In the genomic region with DNA sequence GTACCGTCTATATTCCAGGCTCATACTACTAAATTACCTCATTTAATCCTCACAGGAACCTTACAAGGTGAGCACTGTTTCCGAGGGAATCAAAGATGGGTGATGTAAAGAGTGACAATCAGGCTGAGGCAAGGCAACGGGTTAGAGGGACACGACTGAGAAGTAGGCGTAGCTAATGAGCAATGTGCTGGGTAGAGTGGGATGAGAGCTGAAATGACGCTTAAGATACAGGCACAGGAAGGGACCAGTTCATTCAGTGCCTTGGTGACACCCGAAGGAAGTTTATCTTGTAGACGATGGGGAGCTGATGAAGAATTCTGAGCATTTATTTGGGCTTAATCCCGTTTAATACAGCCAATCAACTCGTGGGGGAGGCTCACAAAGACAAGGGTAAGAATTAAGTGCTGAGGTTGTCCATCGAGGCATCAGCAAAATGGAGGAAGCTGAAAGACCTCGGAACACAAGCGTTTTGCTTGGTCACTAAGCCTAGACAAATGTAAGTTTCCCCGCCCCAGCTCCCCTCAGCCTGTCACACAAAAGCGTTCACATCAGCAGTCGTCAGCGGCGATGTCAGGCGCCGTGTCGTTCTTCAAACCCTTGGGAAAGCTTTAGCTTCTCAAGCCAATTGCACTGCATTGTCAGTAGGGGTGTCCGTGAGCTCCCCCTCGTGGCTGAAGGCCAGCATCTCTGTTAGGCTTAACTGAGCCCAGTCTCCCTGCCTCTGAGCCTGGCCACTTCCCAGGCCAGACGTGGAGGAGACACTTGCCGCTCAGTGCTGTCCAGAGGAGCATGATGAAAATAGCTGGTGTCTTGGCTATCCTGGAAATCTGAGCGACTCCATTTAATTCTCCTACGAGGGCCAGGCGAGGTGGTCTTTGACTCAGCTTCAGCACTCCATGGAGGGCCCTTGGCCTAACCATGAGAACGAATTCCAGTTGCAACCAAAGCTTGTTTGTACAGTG, we compare ENCODE assay signal across 8 cellular contexts.
DNase-seq lines count a peak whose midpoint lies in the region; ATAC-seq and TF ChIP-seq lines count a peak whose summit lies in the region.

No MANE protein-coding gene starts in this region.

- DNase-seq in AG10803 (ENCODE audit: low read depth) (peak; percentile 77), NCI-H2107 treated with DMSO at 0.1 percent for 48 hours (lab: John Stamatoyannopoulos, UW; ENCODE audit: unreplicated experiment) (peak; percentile 58), kidney tubule cell (ENCODE audit: low spot score) (peak; percentile 83)
- peak; percentile 14 for DNase-seq in central memory CD4-positive, alpha-beta T cell
- peak; percentile 15 for DNase-seq in stimulated activated CD4-positive, alpha-beta T cell treated with anti-CD3 and anti-CD28 coated beads, Interleukin-2, amount 100 ng/mL, for 4 hours (ENCODE audit: low read depth)

- H3K4me3 ChIP-seq in AG10803 (ENCODE audit: low read length) (peak overlapping the region; percentile 57), WI38 (ENCODE audit: low read depth, low read length) (peak overlapping the region; percentile 28; the same call in 1 of the 2 replicates)

- ATAC-seq in GM18907 (IDR thresholded peaks at IDR 0.05; ENCODE audit: unreplicated experiment) (peak; percentile 99), HG03108 (IDR thresholded peaks at IDR 0.05; ENCODE audit: unreplicated experiment) (peak; percentile 97)

- TF ChIP-seq CTCF in AG10803 (conservative IDR thresholded peaks at IDR 0.05; ENCODE audit: low read length) (peak; percentile 96), WI38 (IDR thresholded peaks at IDR 0.05; ENCODE audit: low read depth, low read length) (peak; percentile 97)

Comparison
In these comparisons a context has a peak if more than half of its experiments do, and no peak if none do; other contexts are left out.
1. Peak in every context shown above with its lines: DNase-seq, ATAC-seq and H3K4me3 ChIP-seq.
2. DNase-seq: peak in every context shown above with its lines; median percentile 83 in kidney tubule cell; 77 in AG10803; 58 in NCI-H2107 treated with DMSO at 0.1 percent for 48 hours; 15 in stimulated activated CD4-positive, alpha-beta T cell treated with anti-CD3 and anti-CD28 coated beads, Interleukin-2, amount 100 ng/mL, for 4 hours; 14 in central memory CD4-positive, alpha-beta T cell.